ENCODE assay signal across 13 cellular contexts in the genomic region with DNA sequence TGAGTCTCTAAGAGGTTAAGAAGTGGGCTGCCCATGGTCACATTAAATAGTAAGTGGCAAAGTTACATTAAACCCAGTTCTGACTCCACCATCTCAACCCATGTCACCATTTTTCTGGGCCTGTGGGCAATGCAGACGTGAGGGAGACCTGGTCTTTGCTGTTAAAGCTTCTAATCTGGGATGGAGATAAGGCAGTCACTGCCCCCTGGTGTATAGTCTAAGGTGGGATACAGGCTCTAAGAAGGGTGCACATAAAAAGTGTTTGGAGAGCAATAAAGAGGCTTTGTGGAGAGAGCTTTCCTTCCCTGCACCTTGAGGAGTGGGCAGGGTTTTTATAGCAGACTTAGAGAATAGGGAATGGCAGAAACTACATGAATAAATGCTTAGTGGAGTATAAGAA.
DNase-seq lines count a peak whose midpoint lies in the region; ATAC-seq, FAIRE-seq and TF ChIP-seq lines count a peak whose summit lies in the region.
"Had no signal": no experiment of that assay in that cellular context is flagged by ENCODE, and none has a peak within 500 bp of the region (broad histone marks: within the 10 kb centered on the region; RNA-seq: fewer than 3 reads in every experiment).

No MANE protein-coding gene starts in this region.

- DNase-seq in A549 (ENCODE audit: low read depth in 1 of 2, low spot score in 1 of 2) = peak in 1 of 2 experiments; percentile 41
- DNase-seq in NCI-H82 treated with DMSO at 0.1 percent for 48 hours (lab: John Stamatoyannopoulos, UW; ENCODE audit: unreplicated experiment) = peak; percentile 63
- peak; percentile 48 for DNase-seq in fibroblast of mammary gland (ENCODE audit: low read depth)
- no peak for DNase-seq in sigmoid colon
- no peak for DNase-seq in H7
- no peak for DNase-seq in H54 (ENCODE audit: insufficient read length, low spot score)
- DNase-seq: activated T-cell treated with anti-CD3 and anti-CD28 coated beads, Interleukin-2, amount 50 U/mL, for 48 hours; Caco-2; gastrocnemius medialis; ovary had no signal

- CTCF ChIA-PET in A549 (lab: Yijun Ruan, JAX) = interaction anchor here (1.3 to 3.0 kb wide), 3 partner anchors 76 to 241 kb away, joined by 3 to 11 read pairs (median 3); no protein-coding TSS in a partner anchor

- TF ChIP-seq RAD21 in A549 (conservative IDR thresholded peaks at IDR 0.05 in 1 of 2, IDR thresholded peaks at IDR 0.05 in 1 of 2) = peak; percentile 36 to 48; a peak in 3 of 5 replicates

- 88% methylated on average over 1 of the region's 1 CpG for WGBS in A549 (ENCODE audit: missing lambda C conversion rate)
- 65 to 83% methylated on average over 1 of the region's 1 CpG for WGBS in sigmoid colon, 2 donors

- no peaks in the 10 kb centered on the region for H3K27me3 ChIP-seq in sigmoid colon
- H3K27me3 ChIP-seq in H7 (ENCODE audit: control insufficient read depth, insufficient read depth, low read length) = no peaks in the 10 kb centered on the region
- H3K27me3 ChIP-seq: gastrocnemius medialis, ovary had no signal

- peak in 1 of 2 experiments; percentile 69; a peak in 3 of 6 replicates for ATAC-seq in A549
- ATAC-seq in HG03097 (IDR thresholded peaks at IDR 0.05; ENCODE audit: low FRiP score, unreplicated experiment) = no peak

- H3K36me3 ChIP-seq in sigmoid colon = no peaks in the 10 kb centered on the region
- no peaks in the 10 kb centered on the region for H3K36me3 ChIP-seq in H7 (replicated peaks; ENCODE audit: control insufficient read depth, insufficient read depth, low read length)
- H3K36me3 ChIP-seq: gastrocnemius medialis, ovary had no signal

- H3K9me3 ChIP-seq in A549 (no peaks in the 10 kb centered on the region), sigmoid colon (no peaks in the 10 kb centered on the region)
- H3K9me3 ChIP-seq: Caco-2, gastrocnemius medialis, ovary had no signal

- H3K4me3 ChIP-seq in A549 (no peak overlapping the region), GM12875 (ENCODE audit: low read depth, low read length) (no peak overlapping the region), fibroblast of mammary gland (ENCODE audit: control insufficient read depth, low read depth, low read length) (no peak overlapping the region), sigmoid colon (no peak overlapping the region), H7 (ENCODE audit: insufficient read depth, low read depth, low read length) (no peak overlapping the region)
- H3K4me3 ChIP-seq: gastrocnemius medialis, ovary had no signal

- peaks cover 85% of the 10 kb centered on the region for H3K4me1 ChIP-seq in A549
- H3K4me1 ChIP-seq in sigmoid colon = peaks cover 0 to 52% (median 34%) of the 10 kb centered on the region in 4 donors

- TF ChIP-seq POLR2A in A549 (IDR thresholded peaks at IDR 0.05; ENCODE audit: low read length) = no peak
- TF ChIP-seq POLR2A in sigmoid colon (IDR thresholded peaks at IDR 0.05) = no peak
- TF ChIP-seq POLR2A in H54 (IDR thresholded peaks at IDR 0.05; ENCODE audit: low read depth, low read length) = no peak

- TF ChIP-seq EP300 in A549 (IDR thresholded peaks at IDR 0.05) (no peak), sigmoid colon (IDR thresholded peaks at IDR 0.05) (no peak)

- no peak for FAIRE-seq in A549 (lab: Jason Lieb, UNC)
- no peak for FAIRE-seq in H54 (lab: Jason Lieb, UNC)

- H3K4me2 ChIP-seq in A549 = no peak overlapping the region
- H3K4me2 ChIP-seq: KMS-11 had no signal

- peak overlapping the region; percentile 30 to 51; a peak in 4 of 6 replicates for H3K27ac ChIP-seq in A549
- H3K27ac ChIP-seq in sigmoid colon = no peak overlapping the region
- H3K27ac ChIP-seq: gastrocnemius medialis, KMS-11, ovary had no signal

- TF ChIP-seq CTCF in A549 (IDR thresholded peaks at IDR 0.05) (no peak), GM12875 (IDR thresholded peaks at IDR 0.05; ENCODE audit: borderline replicate concordance, insufficient read depth, low read depth, low read length) (peak; percentile 18; the same call in 1 of the 2 replicates), fibroblast of mammary gland (conservative IDR thresholded peaks at IDR 0.05; ENCODE audit: control insufficient read depth, insufficient read depth, low read depth, low read length) (peak; percentile 35), sigmoid colon (IDR thresholded peaks at IDR 0.05) (peak in 1 of 4 experiments; percentile 9)

- POLR2A ChIA-PET in A549 (lab: Yijun Ruan, JAX) = no interaction called here

- intact Hi-C loops in sigmoid colon (cut with DNase I) = loop anchor here (5.0 kb wide), 2 partner anchors 143 to 218 kb away; partner anchors contain the start of gene ROR1

TF ChIP-seq in A549, 52 proteins besides CTCF, POLR2A, EP300 and RAD21:
- TF ChIP-seq, protein P1, sequence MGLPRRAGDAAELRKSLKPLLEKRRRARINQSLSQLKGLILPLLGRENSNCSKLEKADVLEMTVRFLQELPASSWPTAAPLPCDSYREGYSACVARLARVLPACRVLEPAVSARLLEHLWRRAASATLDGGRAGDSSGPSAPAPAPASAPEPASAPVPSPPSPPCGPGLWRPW (IDR thresholded peaks at IDR 0.05) = no peak
- TF ChIP-seq SMC3 (IDR thresholded peaks at IDR 0.05) = 0 out of 3 replicates have a peak, but pooled peaks have one; percentile 9
- TF ChIP-seq JUN (IDR thresholded peaks at IDR 0.05) = no peak

Comparison
In these comparisons a context has a peak if more than half of its experiments do, and no peak if none do; other contexts are left out.
1. DNase-seq: peak in NCI-H82 treated with DMSO at 0.1 percent for 48 hours (single experiment) and fibroblast of mammary gland (single experiment); none in sigmoid colon (single experiment), H7 (single experiment) and H54 (single experiment).
2. H3K27ac ChIP-seq: peak in A549 (2 of 2); none in sigmoid colon (0 of 4).